ENCODE assay signal across 15 cellular contexts in genomic region chr20:37408202-37408929, GRCh38.
A peak's percentile ranks its signal among the peaks of the same experiment; 100 is the strongest.
DNase-seq lines count a peak whose midpoint lies in the region; ATAC-seq and TF ChIP-seq lines count a peak whose summit lies in the region.
"Had no signal": no experiment of that assay in that cellular context is flagged by ENCODE, and none has a peak within 500 bp of the region (broad histone marks: within the 10 kb centered on the region; RNA-seq: fewer than 3 reads in every experiment).

No MANE protein-coding gene starts in this region.

- H2BK5ac ChIP-seq in neuronal stem cell (ENCODE audit: low read length) = no peak overlapping the region

- ATAC-seq in GM21576 (IDR thresholded peaks at IDR 0.05; ENCODE audit: unreplicated experiment) (no peak), GM21423 (IDR thresholded peaks at IDR 0.05; ENCODE audit: unreplicated experiment) (no peak)
- no peak for ATAC-seq in activated naive CD4-positive, alpha-beta T cell treated with anti-CD3 and anti-CD28 coated beads, Interleukin-2, amount 50 U/mL, for 72 hours
- ATAC-seq: left lung had no signal

- H3K27me3 ChIP-seq in GM23248 (replicated peaks; ENCODE audit: insufficient read depth) = peaks cover 9% of the 10 kb centered on the region; the same call in 1 of the 2 replicates
- H3K27me3 ChIP-seq in endodermal cell (ENCODE audit: control insufficient read depth, insufficient read depth, low read length, poor library complexity, severe bottlenecking) = peaks cover under 1% of the 10 kb centered on the region
- peaks cover 0 to 3% (median 0%) of the 10 kb centered on the region in 3 experiments for H3K27me3 ChIP-seq in neuronal stem cell (ENCODE audit: control insufficient read depth in 3 of 3, insufficient read depth in 3 of 3, low read depth in 1 of 3, low read length in 3 of 3)

- H2BK120ac ChIP-seq in neuronal stem cell (ENCODE audit: low read depth, low read length) = no peak overlapping the region

- H2AFZ ChIP-seq in GM23248 (no peak overlapping the region), neuronal stem cell (ENCODE audit: low read length) (peak overlapping the region; percentile 31)

- H3K4me2 ChIP-seq in GM23248 (ENCODE audit: unreplicated experiment) = no peak overlapping the region
- H3K4me2 ChIP-seq in neuronal stem cell (ENCODE audit: insufficient read depth, low read length, poor library complexity, severe bottlenecking) = no peak overlapping the region

- no peak overlapping the region for H3K4ac ChIP-seq in neuronal stem cell (ENCODE audit: low read length)

- H3K36me3 Mint-ChIP-seq in endodermal cell (ENCODE audit: low read depth) = peaks cover 12% of the 10 kb centered on the region
- H3K36me3 Mint-ChIP-seq in activated naive CD4-positive, alpha-beta T cell treated with anti-CD3 and anti-CD28 coated beads, Interleukin-2, amount 50 U/mL, for 72 hours = no peaks in the 10 kb centered on the region

- in situ Hi-C loops in GM23248 (cut with MboI) = no loop called here

- peak overlapping the region; percentile 53 for H3K18ac ChIP-seq in neuronal stem cell (ENCODE audit: low read length)

- TF ChIP-seq CTCF in endodermal cell (conservative IDR thresholded peaks at IDR 0.05) = no peak

- DNase-seq in GM23248 (peak; percentile 32), NCI-H82 (lab: John Stamatoyannopoulos, UW) (peak; percentile 88), endodermal cell (peak; percentile 47), neuronal stem cell (ENCODE audit: low spot score) (no peak)
- no peak for DNase-seq in activated naive CD4-positive, alpha-beta T cell treated with anti-CD3 and anti-CD28 coated beads, Interleukin-2, amount 50 U/mL, for 72 hours (ENCODE audit: low spot score in 2 of 2)
- DNase-seq: activated CD4-positive, alpha-beta T cell treated with anti-CD3 and anti-CD28 coated beads, Interleukin-2, amount 50 U/mL, for 4 hours; activated naive CD4-positive, alpha-beta T cell treated with anti-CD3 and anti-CD28 coated beads, Interleukin-2, amount 50 U/mL, for 16 hours; GF-D8; NCI-H1417 treated with DMSO at 0.1 percent for 48 hours had no signal

- H3K27ac ChIP-seq in GM23248 = no peak overlapping the region
- peak overlapping the region; percentile 87 for H3K27ac ChIP-seq in endodermal cell (ENCODE audit: low read depth, low read length)
- H3K27ac ChIP-seq in neuronal stem cell (replicated peaks; ENCODE audit: low read length) = no peak overlapping the region
- H3K27ac ChIP-seq: left lung, spleen had no signal

- H4K20me1 ChIP-seq in GM23248 (ENCODE audit: insufficient read depth) = no peaks in the 10 kb centered on the region

- peak overlapping the region; percentile 5 for H3K14ac ChIP-seq in neuronal stem cell (ENCODE audit: low read length)

- no peaks in the 10 kb centered on the region for H3K9me3 Mint-ChIP-seq in endodermal cell
- no peaks in the 10 kb centered on the region for H3K9me3 Mint-ChIP-seq in activated naive CD4-positive, alpha-beta T cell treated with anti-CD3 and anti-CD28 coated beads, Interleukin-2, amount 50 U/mL, for 72 hours
- H3K9me3 Mint-ChIP-seq: dendritic cell treated with granulocyte-macrophage colony-stimulating factor and Interleukin-4, amounts not matched to agents 40 ng/mL and 50 ng/mL, for 4 days had no signal

- peak overlapping the region; percentile 20 for H2AK5ac ChIP-seq in neuronal stem cell (ENCODE audit: low read depth, low read length)

- no peaks in the 10 kb centered on the region for H3K79me1 ChIP-seq in neuronal stem cell (ENCODE audit: low read depth, low read length)

- peaks cover 15% of the 10 kb centered on the region for H3K4me1 ChIP-seq in GM23248 (ENCODE audit: insufficient read depth)
- H3K4me1 ChIP-seq in endodermal cell (ENCODE audit: control insufficient read depth, insufficient read depth, low read length) = no peaks in the 10 kb centered on the region
- H3K4me1 ChIP-seq in neuronal stem cell (ENCODE audit: control insufficient read depth in 2 of 2, insufficient read depth in 1 of 2, low read depth in 1 of 2, low read length in 2 of 2) = peaks cover 47 to 49% of the 10 kb centered on the region in 2 donors

- H3K9ac ChIP-seq in GM23248 (no peak overlapping the region), endodermal cell (ENCODE audit: extremely low read depth, low read length, poor library complexity, severe bottlenecking) (no peak overlapping the region), neuronal stem cell (ENCODE audit: low read depth, low read length, poor library complexity) (peak overlapping the region; percentile 38)

- no peak overlapping the region for H2BK12ac ChIP-seq in neuronal stem cell (ENCODE audit: low read length)

- H3K23ac ChIP-seq in neuronal stem cell (ENCODE audit: low read depth, low read length, poor library complexity) = no peak overlapping the region

- H3K9me3 ChIP-seq in GM23248 (ENCODE audit: low read depth) (no peaks in the 10 kb centered on the region), endodermal cell (ENCODE audit: control insufficient read depth, low read length) (no peaks in the 10 kb centered on the region), neuronal stem cell (replicated peaks in 1 of 2; ENCODE audit: control insufficient read depth in 2 of 2, insufficient read depth in 1 of 2, low read depth in 1 of 2, low read length in 2 of 2) (no peaks in the 10 kb centered on the region)
- H3K9me3 ChIP-seq: left lung, spleen had no signal

- peaks cover 11% of the 10 kb centered on the region for H3K27me3 Mint-ChIP-seq in endodermal cell (ENCODE audit: insufficient read depth)

- H3F3A ChIP-seq in GM23248 (ENCODE audit: insufficient read depth) = peaks cover 23% of the 10 kb centered on the region; the same call in 1 of the 2 replicates

- no peaks in the 10 kb centered on the region for H3K36me3 ChIP-seq in GM23248 (ENCODE audit: low read depth)
- no peaks in the 10 kb centered on the region for H3K36me3 ChIP-seq in endodermal cell (ENCODE audit: control insufficient read depth, insufficient read depth, low read length)
- H3K36me3 ChIP-seq in neuronal stem cell (replicated peaks in 1 of 2; ENCODE audit: control insufficient read depth in 2 of 2, insufficient read depth in 2 of 2, low read length in 2 of 2) = peaks cover 4 to 17% of the 10 kb centered on the region in 2 donors

- no peaks in the 10 kb centered on the region for H3K79me2 ChIP-seq in GM23248 (ENCODE audit: insufficient read depth)

- H4K8ac ChIP-seq in neuronal stem cell (ENCODE audit: low read depth, low read length) = peak overlapping the region; percentile 70

- H3K27ac Mint-ChIP-seq in endodermal cell = no peak overlapping the region
- no peak overlapping the region for H3K27ac Mint-ChIP-seq in activated naive CD4-positive, alpha-beta T cell treated with anti-CD3 and anti-CD28 coated beads, Interleukin-2, amount 50 U/mL, for 72 hours
- H3K27ac Mint-ChIP-seq: dendritic cell treated with granulocyte-macrophage colony-stimulating factor and Interleukin-4, amounts not matched to agents 40 ng/mL and 50 ng/mL, for 4 days had no signal

- H3K9me2 ChIP-seq in GM23248 (ENCODE audit: insufficient read depth) = no peaks in the 10 kb centered on the region

- peak overlapping the region; percentile 13 for H2BK15ac ChIP-seq in neuronal stem cell (ENCODE audit: low read length)

- H3K4me3 Mint-ChIP-seq in endodermal cell = no peak overlapping the region
- H3K4me3 Mint-ChIP-seq: dendritic cell treated with granulocyte-macrophage colony-stimulating factor and Interleukin-4, amounts not matched to agents 40 ng/mL and 50 ng/mL, for 4 days had no signal

- 6 to 7% methylated on average over 19 of the region's 19 CpGs for WGBS in GM23248 (ENCODE audit: low coverage in 1 of 2, low lambda C conversion rate in 2 of 2, missing lambda C conversion rate in 2 of 2), 2 experiments
- 62 to 82% methylated on average over 9 to 18 of the region's 19 CpGs for WGBS in endodermal cell (ENCODE audit: insufficient coverage in 1 of 2, insufficient read length in 1 of 2), 2 experiments
- no CpG with 5 or more reads among the region's 19 CpGs for WGBS in neuronal stem cell (ENCODE audit: extremely low coverage in 2 of 2, insufficient read length in 2 of 2, insufficient replicate concordance in 1 of 2), 2 donors

- H3K4me3 ChIP-seq in GM23248 (no peak overlapping the region), endodermal cell (ENCODE audit: low read length) (no peak overlapping the region), neuronal stem cell (ENCODE audit: low read length in 2 of 2) (no peak overlapping the region)
- H3K4me3 ChIP-seq: GM12878, left lung, spleen had no signal

- no peak overlapping the region for H4K91ac ChIP-seq in neuronal stem cell (ENCODE audit: low read depth, low read length, poor library complexity)

- H3K4me1 Mint-ChIP-seq in endodermal cell = peaks cover 11% of the 10 kb centered on the region

Comparison
In these comparisons a context has a peak if more than half of its experiments do, and no peak if none do; other contexts are left out.
1. DNase-seq: peak in GM23248 (single experiment), NCI-H82 (single experiment) and endodermal cell (single experiment); none in neuronal stem cell (single experiment) and activated naive CD4-positive, alpha-beta T cell treated with anti-CD3 and anti-CD28 coated beads, Interleukin-2, amount 50 U/mL, for 72 hours (0 of 2).